12 cellular contexts compared by ENCODE assay signal in genomic region chr15:41018534-41018933, GRCh38.
DNase-seq lines count a peak whose midpoint lies in the region; ATAC-seq and TF ChIP-seq lines count a peak whose summit lies in the region.
"Had no signal": no experiment of that assay in that cellular context is flagged by ENCODE, and none has a peak within 500 bp of the region (broad histone marks: within the 10 kb centered on the region; RNA-seq: fewer than 3 reads in every experiment).

No MANE protein-coding gene starts in this region.

- CTCF ChIA-PET in A673 (lab: Charles Lee), result interaction anchor here (1.8 kb wide), 1 partner anchor 114 kb away, joined by 13 read pairs; no protein-coding TSS in a partner anchor
- CTCF ChIA-PET in IMR-90 (lab: Yijun Ruan, JAX), result interaction anchor here (0.6 to 3.2 kb wide), 17 partner anchors 9 to 124 kb away, joined by 3 to 39 read pairs (median 4); partner anchors contain the start of genes CHAC1, DLL4 and VPS18

- H2BK120ac ChIP-seq in IMR-90 (ENCODE audit: low read depth, low read length), result peak overlapping the region; percentile 82

- H4K5ac ChIP-seq in IMR-90 (ENCODE audit: low read depth, low read length), result peak overlapping the region; percentile 52; the same call in 1 of the 2 replicates

- H3K36me3 ChIP-seq in A673 (ENCODE audit: insufficient read depth, low read length, poor library complexity, severe bottlenecking) (peaks cover 30% of the 10 kb centered on the region), IMR-90 (ENCODE audit: control insufficient read depth, insufficient read depth, low read length) (peaks cover 9% of the 10 kb centered on the region; the same call in 1 of the 2 replicates), SJCRH30 (peaks cover 38% of the 10 kb centered on the region)

- peak overlapping the region; percentile 53; the same call in 1 of the 3 replicates for H2BK15ac ChIP-seq in IMR-90 (ENCODE audit: low read depth, low read length)

- peak overlapping the region; percentile 60 for H4K91ac ChIP-seq in IMR-90 (ENCODE audit: insufficient read depth, low read depth, low read length)

- DNase-seq in A673 (ENCODE audit: low spot score) (peak; percentile 40), IMR-90 (peak; percentile 65), dermis microvascular lymphatic vessel endothelial cell (ENCODE audit: low read depth in 2 of 2) (peak; percentile 64 to 90), medulla oblongata (ENCODE audit: extremely low spot score) (peak; percentile 69), Kasumi-1 (lab: John Stamatoyannopoulos, UW) (no peak), NCI-H1048 (lab: John Stamatoyannopoulos, UW) (no peak), SJCRH30 (no peak), RKO (ENCODE audit: low spot score) (no peak)
- DNase-seq: activated T-cell treated with anti-CD3 and anti-CD28 coated beads for 4 hours; CD4-positive, alpha-beta memory T cell; effector memory CD8-positive, alpha-beta T cell had no signal

- H3K4ac ChIP-seq in IMR-90 (ENCODE audit: low read depth, low read length), result peak overlapping the region; percentile 45; the same call in 1 of the 2 replicates

- TF ChIP-seq POLR2A in IMR-90 (IDR thresholded peaks at IDR 0.05; ENCODE audit: low read depth, low read length), result no peak

- H3K9me3 ChIP-seq in A673 (ENCODE audit: low read depth, low read length, poor library complexity, severe bottlenecking), result no peaks in the 10 kb centered on the region
- no peaks in the 10 kb centered on the region for H3K9me3 ChIP-seq in IMR-90 (ENCODE audit: control insufficient read depth, insufficient read depth, low read length)
- H3K9me3 ChIP-seq in SJCRH30 (replicated peaks), result no peaks in the 10 kb centered on the region
- H3K9me3 ChIP-seq: SJSA1 had no signal

- WGBS in IMR-90 (ENCODE audit: extremely low coverage in 2 of 2, insufficient read length in 1 of 2), 2 experiments, result no CpG with 5 or more reads among the region's 1 CpG

- peak overlapping the region; percentile 31; the same call in 1 of the 2 replicates for H3K23ac ChIP-seq in IMR-90 (ENCODE audit: low read depth, low read length)

- no peaks in the 10 kb centered on the region for H3K27me3 ChIP-seq in A673 (replicated peaks; ENCODE audit: insufficient read depth, low read depth, low read length, poor library complexity)
- H3K27me3 ChIP-seq in IMR-90 (ENCODE audit: control insufficient read depth, insufficient read depth, low read length), result no peaks in the 10 kb centered on the region
- H3K27me3 ChIP-seq in SJCRH30, result no peaks in the 10 kb centered on the region
- H3K27me3 ChIP-seq: SJSA1 had no signal

- H2AFZ ChIP-seq in IMR-90 (replicated peaks; ENCODE audit: low read length, poor library complexity), result no peak overlapping the region

- H3K27ac ChIP-seq in A673 (ENCODE audit: low read depth, low read length, poor library complexity, severe bottlenecking) (no peak overlapping the region), IMR-90 (ENCODE audit: insufficient read depth, low read length) (no peak overlapping the region), SJCRH30 (no peak overlapping the region)
- H3K27ac ChIP-seq: SJSA1 had no signal

- in situ Hi-C loops in IMR-90 (cut with MboI; ENCODE audit: low sequenced_read_pairs), result no loop called here

- H3K9ac ChIP-seq in IMR-90 (ENCODE audit: low read depth, low read length), result peak overlapping the region; percentile 63; the same call in 1 of the 2 replicates

- POLR2A ChIA-PET in A673 (lab: Charles Lee; ENCODE audit: low non-redundant PET) (no interaction called here), IMR-90 (lab: Charles Lee; ENCODE audit: unreplicated experiment) (interaction anchor here (0.7 to 1.7 kb wide), 3 partner anchors 60 to 77 kb away, joined by 3 to 6 read pairs (median 3); no protein-coding TSS in a partner anchor)

- no peak overlapping the region; the same call in 1 of the 2 replicates for H3K4me2 ChIP-seq in IMR-90 (ENCODE audit: low read depth, low read length)

- no peak overlapping the region for H2AK9ac ChIP-seq in IMR-90 (replicated peaks; ENCODE audit: low read depth, low read length, poor library complexity)

- TF ChIP-seq RAD21 in IMR-90 (IDR thresholded peaks at IDR 0.05; ENCODE audit: low read length), result peak; percentile 66

- peak overlapping the region; percentile 85 for H3K14ac ChIP-seq in IMR-90 (replicated peaks; ENCODE audit: low read depth, low read length)

- no peaks in the 10 kb centered on the region for H4K20me1 ChIP-seq in IMR-90 (ENCODE audit: insufficient read depth, low read length)

- peak overlapping the region; percentile 67; the same call in 1 of the 2 replicates for H3K18ac ChIP-seq in IMR-90 (ENCODE audit: low read depth, low read length)

- H3K4me1 ChIP-seq in A673 (ENCODE audit: insufficient read depth, low read length, poor library complexity, severe bottlenecking) (peaks cover 50% of the 10 kb centered on the region), IMR-90 (ENCODE audit: control insufficient read depth, insufficient read depth, low read length) (peaks cover 18% of the 10 kb centered on the region), SJCRH30 (no peaks in the 10 kb centered on the region)
- H3K4me1 ChIP-seq: SJSA1 had no signal

- H3K79me1 ChIP-seq in IMR-90 (ENCODE audit: low read depth in 1 of 2, low read length in 2 of 2), result peaks cover 25 to 66% of the 10 kb centered on the region in 2 experiments

- H4K8ac ChIP-seq in IMR-90 (ENCODE audit: low read depth in 2 of 2, low read length in 2 of 2), result peak overlapping the region; percentile 36 to 73

- H2BK5ac ChIP-seq in IMR-90 (ENCODE audit: low read depth, low read length, poor library complexity, severe bottlenecking), result peak overlapping the region; percentile 89

- BruUV-seq in A673 (replicated peaks; lab: Mats Ljungman, UMichigan) (no TSS peak), IMR-90 (replicated peaks; lab: Mats Ljungman, UMichigan) (no TSS peak)

- dilution Hi-C loops in IMR-90 (cut with HindIII; ENCODE audit: low sequenced_read_pairs, unreplicated experiment), result no loop called here

- peak overlapping the region; percentile 55; the same call in 1 of the 2 replicates for H3K56ac ChIP-seq in IMR-90 (ENCODE audit: extremely low read depth, insufficient read depth, low read length)

- intact Hi-C loops in A673 (cut with micrococcal nuclease; ENCODE audit: unreplicated experiment), result loop anchor here (5.0 kb wide), 1 partner anchor 164 kb away; no protein-coding TSS in a partner anchor
- intact Hi-C loops in IMR-90 (cut with micrococcal nuclease), result loop anchor here (5.0 kb wide), 1 partner anchor 66 kb away; the partner anchor contains the start of gene CHAC1

- no peak for ATAC-seq in IMR-90 (ENCODE audit: low read depth)
- ATAC-seq: effector memory CD8-positive, alpha-beta T cell had no signal

- peak overlapping the region; percentile 55 for H2AK5ac ChIP-seq in IMR-90 (ENCODE audit: low read depth, low read length)

- H2BK20ac ChIP-seq in IMR-90 (ENCODE audit: low read depth, low read length), result peak overlapping the region; percentile 75

- TF ChIP-seq CTCF in A673 (conservative IDR thresholded peaks at IDR 0.05; ENCODE audit: low read depth, low read length) (peak; percentile 49), IMR-90 (conservative IDR thresholded peaks at IDR 0.05; ENCODE audit: low read depth, low read length) (peak; percentile 50)

- peaks cover 6% of the 10 kb centered on the region for H3K9me1 ChIP-seq in IMR-90 (ENCODE audit: insufficient read depth, low read length)

- no peak overlapping the region for H3K4me3 ChIP-seq in A673 (ENCODE audit: low read depth, low read length, poor library complexity, severe bottlenecking)
- H3K4me3 ChIP-seq in IMR-90 (ENCODE audit: insufficient read depth, low read depth, low read length), result no peak overlapping the region
- H3K4me3 ChIP-seq in SJCRH30, result no peak overlapping the region
- H3K4me3 ChIP-seq: SJSA1 had no signal

TF ChIP-seq in IMR-90, 13 proteins besides CTCF, POLR2A, EP300 and RAD21:
- no peak for TF ChIP-seq BHLHE40 (IDR thresholded peaks at IDR 0.05; ENCODE audit: low read depth, low read length)
- TF ChIP-seq SMC3 (IDR thresholded peaks at IDR 0.05; ENCODE audit: low read depth, low read length), result peak; percentile 45
- TF ChIP-seq ELK1 (IDR thresholded peaks at IDR 0.05; ENCODE audit: borderline replicate concordance, low read depth, low read length), result no peak

Comparison
In these comparisons a context has a peak if more than half of its experiments do, and no peak if none do; other contexts are left out.
1. DNase-seq: peak in A673 (single experiment), IMR-90 (single experiment), dermis microvascular lymphatic vessel endothelial cell (2 of 2) and medulla oblongata (single experiment); none in Kasumi-1 (0 of 2), NCI-H1048 (single experiment), SJCRH30 (0 of 2) and RKO (single experiment).